12 cellular contexts compared by ENCODE assay signal in the genomic region with DNA sequence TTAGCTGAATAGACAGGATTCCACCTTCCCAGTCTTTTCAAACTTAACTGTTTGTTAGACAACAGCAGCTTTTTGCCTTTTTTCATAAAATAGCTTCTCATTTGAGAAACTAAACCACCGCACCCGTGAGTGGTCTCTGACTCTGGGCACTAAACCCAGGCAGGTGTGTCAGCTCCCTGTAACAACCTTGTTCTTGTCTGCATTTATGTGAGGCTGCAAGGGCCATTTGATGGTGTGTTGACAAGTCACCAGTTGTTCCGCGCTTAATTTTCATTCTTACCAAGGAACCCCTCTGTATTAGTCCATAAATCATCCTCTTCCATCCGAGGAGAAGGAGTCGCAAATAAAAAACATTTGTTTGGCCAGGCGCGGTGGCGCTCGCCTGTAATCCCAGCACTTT. TPM values are rescaled to one million over a fixed set of nuclear protein-coding genes. Genes with fewer than 3 reads are reported as not detected.
DNase-seq lines count a peak whose midpoint lies in the region; ATAC-seq and TF ChIP-seq lines count a peak whose summit lies in the region.
"Had no signal": no experiment of that assay in that cellular context is flagged by ENCODE, and none has a peak within 500 bp of the region (broad histone marks: within the 10 kb centered on the region; RNA-seq: fewer than 3 reads in every experiment).

No MANE protein-coding gene starts in this region.

- ATAC-seq in CD4-positive, CD25-positive, alpha-beta regulatory T cell (ENCODE audit: low read depth in 2 of 2): no peak
- ATAC-seq in activated CD8-positive, alpha-beta T cell treated with anti-CD3 and anti-CD28 coated beads, Interleukin-2, amount 10 ng/mL, durations not matched to agents 7 days and 5 days: no peak
- no peak for ATAC-seq in naive thymus-derived CD8-positive, alpha-beta T cell
- no peak for ATAC-seq in HG03175 (IDR thresholded peaks at IDR 0.05; ENCODE audit: unreplicated experiment)
- no peak for ATAC-seq in HG03565 (IDR thresholded peaks at IDR 0.05; ENCODE audit: unreplicated experiment)

- H3K9me3 ChIP-seq in CD4-positive, CD25-positive, alpha-beta regulatory T cell (ENCODE audit: control insufficient read depth in 2 of 2, low read length in 2 of 2): no peaks in the 10 kb centered on the region
- no peaks in the 10 kb centered on the region for H3K9me3 ChIP-seq in DOHH2 (ENCODE audit: control insufficient read depth, insufficient read depth, low read length)
- H3K9me3 ChIP-seq: gastroesophageal sphincter, pancreas had no signal

- H3K4me1 ChIP-seq in CD4-positive, CD25-positive, alpha-beta regulatory T cell (ENCODE audit: control insufficient read depth, insufficient read depth, low read length, poor library complexity, severe bottlenecking): peaks cover 3% of the 10 kb centered on the region
- H3K4me1 ChIP-seq in DOHH2 (ENCODE audit: control insufficient read depth, low read length): peaks cover 10% of the 10 kb centered on the region
- H3K4me1 ChIP-seq: pancreas had no signal

- POLR2A ChIA-PET in activated CD8-positive, alpha-beta T cell treated with anti-CD3 and anti-CD28 coated beads, Interleukin-2, amount 10 ng/mL, durations not matched to agents 7 days and 5 days (lab: Charles Lee): no interaction called here
- POLR2A ChIA-PET in naive thymus-derived CD8-positive, alpha-beta T cell (lab: Charles Lee): interaction anchor here (3.1 kb wide), 1 partner anchor 72 kb away, joined by 20 read pairs; a partner anchor contains a TSS

- CTCF ChIA-PET in activated CD8-positive, alpha-beta T cell treated with anti-CD3 and anti-CD28 coated beads, Interleukin-2, amount 10 ng/mL, durations not matched to agents 7 days and 5 days (lab: Charles Lee): no interaction called here

- peaks cover 0 to 2% (median 0%) of the 10 kb centered on the region in 7 donors for H3K9me3 Mint-ChIP-seq in CD4-positive, CD25-positive, alpha-beta regulatory T cell
- no peaks in the 10 kb centered on the region for H3K9me3 Mint-ChIP-seq in activated CD8-positive, alpha-beta T cell treated with anti-CD3 and anti-CD28 coated beads, Interleukin-2, amount 10 ng/mL, durations not matched to agents 7 days and 5 days (ENCODE audit: insufficient read depth)
- H3K9me3 Mint-ChIP-seq in naive thymus-derived CD8-positive, alpha-beta T cell: no peaks in the 10 kb centered on the region
- H3K9me3 Mint-ChIP-seq: stimulated activated naive B cell treated with anti-CD40 and anti-IgM and Interleukin-4, amounts not matched to agents 10 μg/mL and 1 μg/mL and 100 μg/mL, for 72 hours had no signal

- no peaks in the 10 kb centered on the region for H4K20me1 ChIP-seq in DOHH2 (ENCODE audit: control insufficient read depth, insufficient read depth, low read depth, low read length)

- H3K4me3 ChIP-seq in CD4-positive, CD25-positive, alpha-beta regulatory T cell (ENCODE audit: low read depth, low read length): no peak overlapping the region
- H3K4me3 ChIP-seq in DOHH2 (ENCODE audit: low read length): peak overlapping the region; percentile 61; the same call in 1 of the 2 replicates

- H3K27me3 Mint-ChIP-seq in CD4-positive, CD25-positive, alpha-beta regulatory T cell: peaks cover 18% of the 10 kb centered on the region
- H3K27me3 Mint-ChIP-seq in activated CD8-positive, alpha-beta T cell treated with anti-CD3 and anti-CD28 coated beads, Interleukin-2, amount 10 ng/mL, durations not matched to agents 7 days and 5 days (ENCODE audit: low read depth): peaks cover 21% of the 10 kb centered on the region
- H3K27me3 Mint-ChIP-seq in naive thymus-derived CD8-positive, alpha-beta T cell: no peaks in the 10 kb centered on the region

- H3F3A ChIP-seq in DOHH2 (ENCODE audit: control insufficient read depth, insufficient read depth): peaks cover 2% of the 10 kb centered on the region; the same call in 1 of the 2 replicates

- peak overlapping the region; percentile 66 for H3K4me2 ChIP-seq in DOHH2 (ENCODE audit: low read length)

- H3K27ac Mint-ChIP-seq in CD4-positive, CD25-positive, alpha-beta regulatory T cell: no peak overlapping the region
- H3K27ac Mint-ChIP-seq in activated CD8-positive, alpha-beta T cell treated with anti-CD3 and anti-CD28 coated beads, Interleukin-2, amount 10 ng/mL, durations not matched to agents 7 days and 5 days: no peak overlapping the region
- H3K27ac Mint-ChIP-seq in naive thymus-derived CD8-positive, alpha-beta T cell: peak overlapping the region in 5 of 10 donors; percentile 9 to 75 (median 47)
- H3K27ac Mint-ChIP-seq: stimulated activated naive B cell treated with anti-CD40 and anti-IgM and Interleukin-4, amounts not matched to agents 10 μg/mL and 1 μg/mL and 100 μg/mL, for 72 hours had no signal

- H3K27me3 ChIP-seq in CD4-positive, CD25-positive, alpha-beta regulatory T cell (ENCODE audit: control insufficient read depth, insufficient read depth, low read length): no peaks in the 10 kb centered on the region
- peaks cover 20% of the 10 kb centered on the region for H3K27me3 ChIP-seq in DOHH2 (ENCODE audit: control insufficient read depth, low read length)
- H3K27me3 ChIP-seq: gastroesophageal sphincter, pancreas had no signal

- no peak for TF ChIP-seq CTCF in DOHH2 (IDR thresholded peaks at IDR 0.05; ENCODE audit: low read depth, low read length, poor library complexity, severe bottlenecking)

- H3K36me3 Mint-ChIP-seq in CD4-positive, CD25-positive, alpha-beta regulatory T cell: no peaks in the 10 kb centered on the region
- H3K36me3 Mint-ChIP-seq in activated CD8-positive, alpha-beta T cell treated with anti-CD3 and anti-CD28 coated beads, Interleukin-2, amount 10 ng/mL, durations not matched to agents 7 days and 5 days (ENCODE audit: low read depth): no peaks in the 10 kb centered on the region
- H3K36me3 Mint-ChIP-seq in naive thymus-derived CD8-positive, alpha-beta T cell: no peaks in the 10 kb centered on the region
- H3K36me3 Mint-ChIP-seq: stimulated activated naive B cell treated with anti-CD40 and anti-IgM and Interleukin-4, amounts not matched to agents 10 μg/mL and 1 μg/mL and 100 μg/mL, for 72 hours had no signal

- peaks cover 0 to 16% (median 3%) of the 10 kb centered on the region in 4 donors for H3K4me1 Mint-ChIP-seq in CD4-positive, CD25-positive, alpha-beta regulatory T cell
- peaks cover 14% of the 10 kb centered on the region for H3K4me1 Mint-ChIP-seq in activated CD8-positive, alpha-beta T cell treated with anti-CD3 and anti-CD28 coated beads, Interleukin-2, amount 10 ng/mL, durations not matched to agents 7 days and 5 days (ENCODE audit: low read depth)
- H3K4me1 Mint-ChIP-seq in naive thymus-derived CD8-positive, alpha-beta T cell: peaks cover 4 to 26% (median 17%) of the 10 kb centered on the region in 4 donors
- H3K4me1 Mint-ChIP-seq: stimulated activated naive B cell treated with anti-CD40 and anti-IgM and Interleukin-4, amounts not matched to agents 10 μg/mL and 1 μg/mL and 100 μg/mL, for 72 hours had no signal

- no peaks in the 10 kb centered on the region for H3K9me2 ChIP-seq in DOHH2 (replicated peaks; ENCODE audit: control insufficient read depth, low read length)

- no peaks in the 10 kb centered on the region for H3K79me2 ChIP-seq in DOHH2 (ENCODE audit: control insufficient read depth, low read length)

- no peaks in the 10 kb centered on the region for H3K36me3 ChIP-seq in CD4-positive, CD25-positive, alpha-beta regulatory T cell (ENCODE audit: control insufficient read depth, insufficient read depth, low read length)
- H3K36me3 ChIP-seq in DOHH2 (ENCODE audit: control insufficient read depth, low read length): no peaks in the 10 kb centered on the region
- H3K36me3 ChIP-seq: gastroesophageal sphincter, pancreas had no signal

- DNase-seq in CD4-positive, CD25-positive, alpha-beta regulatory T cell: no peak
- DNase-seq in activated CD8-positive, alpha-beta T cell treated with anti-CD3 and anti-CD28 coated beads, Interleukin-2, amount 10 ng/mL, durations not matched to agents 7 days and 5 days: no peak
- DNase-seq in naive thymus-derived CD8-positive, alpha-beta T cell: no peak
- DNase-seq in ureter (ENCODE audit: low spot score): no peak
- DNase-seq: effector CD8-positive, alpha-beta T cell; NCI-H1436; stimulated activated naive B cell treated with anti-CD40 and anti-IgM and Interleukin-4, amounts not matched to agents 10 μg/mL and 1 μg/mL and 100 μg/mL, for 72 hours had no signal

- H3K27ac ChIP-seq in CD4-positive, CD25-positive, alpha-beta regulatory T cell (ENCODE audit: insufficient read depth, low read length, poor library complexity, severe bottlenecking): no peak overlapping the region
- H3K27ac ChIP-seq in DOHH2 (ENCODE audit: low read depth, low read length): no peak overlapping the region
- H3K27ac ChIP-seq: pancreas had no signal

- H3K4me3 Mint-ChIP-seq in CD4-positive, CD25-positive, alpha-beta regulatory T cell: peak overlapping the region in 3 of 4 donors; percentile 63 to 77 (median 67)
- H3K4me3 Mint-ChIP-seq in activated CD8-positive, alpha-beta T cell treated with anti-CD3 and anti-CD28 coated beads, Interleukin-2, amount 10 ng/mL, durations not matched to agents 7 days and 5 days: peak overlapping the region; percentile 42
- peak overlapping the region; percentile 49 to 80 (median 65) for H3K4me3 Mint-ChIP-seq in naive thymus-derived CD8-positive, alpha-beta T cell

RNA-seq across cellular contexts. Expression of a gene that starts 1.5 kb away (rescaled TPM):
- 0.30 TPM for total RNA-seq in CD4-positive, CD25-positive, alpha-beta regulatory T cell
- polyA plus RNA-seq in CD4-positive, CD25-positive, alpha-beta regulatory T cell: under 1 TPM in 2 of 4 donors, not detected in 2; 0.05 to 0.30 TPM
- under 1 TPM; 0.42 to 0.52 TPM for total RNA-seq in activated CD8-positive, alpha-beta T cell treated with anti-CD3 and anti-CD28 coated beads, Interleukin-2, amount 10 ng/mL, durations not matched to agents 7 days and 5 days
- total RNA-seq in naive thymus-derived CD8-positive, alpha-beta T cell: under 1 TPM; 0.47 to 0.52 TPM
- polyA plus RNA-seq in naive thymus-derived CD8-positive, alpha-beta T cell: 1 to 10 TPM in 2 of 3 donors, under 1 TPM in 1; 0.29 to 1.1 (median 1.0) TPM
- total RNA-seq in ureter: 1.1 TPM
